19 cellular contexts compared by ENCODE assay signal in the genomic region with DNA sequence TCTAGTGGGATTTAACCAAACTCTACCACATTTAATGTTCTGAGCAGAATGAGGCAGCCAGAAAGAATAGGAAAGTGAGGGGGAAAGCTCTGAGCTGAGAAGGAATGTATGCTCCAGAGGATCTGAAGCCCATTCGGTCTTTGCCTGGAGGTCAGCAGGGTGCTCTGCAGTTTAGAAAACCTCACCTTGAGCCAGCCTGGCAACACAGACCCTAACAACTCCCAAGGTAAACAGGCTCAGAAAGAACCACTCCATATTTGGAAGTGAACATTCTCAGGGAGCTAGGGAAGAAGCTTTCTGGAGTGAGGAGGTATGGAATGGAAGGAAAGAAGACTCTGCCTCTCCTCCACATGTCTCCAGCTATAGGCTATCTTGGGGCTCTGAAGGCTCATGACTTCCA.
"Had no signal": no experiment of that assay in that cellular context is flagged by ENCODE, and none has a peak within 500 bp of the region (broad histone marks: within the 10 kb centered on the region; RNA-seq: fewer than 3 reads in every experiment).

No MANE protein-coding gene starts in this region.

- H3K9me3 ChIP-seq: esophagus squamous epithelium, gastroesophageal sphincter, mucosa of descending colon, neutrophil, sigmoid colon, stomach, thoracic aorta had no signal

- H3K4me3 Mint-ChIP-seq: effector memory CD8-positive, alpha-beta T cell; naive thymus-derived CD8-positive, alpha-beta T cell had no signal

- H3K36me3 Mint-ChIP-seq: naive thymus-derived CD8-positive, alpha-beta T cell had no signal

- H3K27me3 ChIP-seq: gastroesophageal sphincter, neutrophil, sigmoid colon, stomach had no signal

- H3K4me3 ChIP-seq: esophagus squamous epithelium, gastroesophageal sphincter, mucosa of descending colon, sigmoid colon, skin epidermis, stomach, thoracic aorta had no signal

- H3K27ac ChIP-seq: esophagus squamous epithelium, gastroesophageal sphincter, neutrophil, sigmoid colon, skin epidermis, stomach, thoracic aorta had no signal

- DNase-seq: cortex of kidney; effector memory CD8-positive, alpha-beta T cell; esophagus squamous epithelium; glutamatergic neuron; kidney glomerular epithelial cell; mammary epithelial cell; mucosa of descending colon; naive thymus-derived CD8-positive, alpha-beta T cell; sigmoid colon; stimulated activated CD4-positive, alpha-beta T cell treated with anti-CD3 and anti-CD28 coated beads, Interleukin-2, amount 100 ng/mL, for 24 hours; stimulated activated naive CD4-positive, alpha-beta T cell; substantia nigra; trophoblast cell had no signal

- H3K27me3 Mint-ChIP-seq: effector memory CD8-positive, alpha-beta T cell; naive thymus-derived CD8-positive, alpha-beta T cell had no signal

- FAIRE-seq: islet of Langerhans had no signal

- H3K36me3 ChIP-seq: esophagus squamous epithelium, gastroesophageal sphincter, neutrophil, sigmoid colon, stomach, thoracic aorta had no signal

- H3K27ac Mint-ChIP-seq: effector memory CD8-positive, alpha-beta T cell; naive thymus-derived CD8-positive, alpha-beta T cell had no signal

- H3K4me1 Mint-ChIP-seq: naive thymus-derived CD8-positive, alpha-beta T cell had no signal

- H3K4me1 ChIP-seq: gastroesophageal sphincter, sigmoid colon, stomach had no signal
